In genomic region chr10:50400694-50401093, GRCh38 we compare ENCODE assay signal across 15 cellular contexts.
"Had no signal": no experiment of that assay in that cellular context is flagged by ENCODE, and none has a peak within 500 bp of the region (broad histone marks: within the 10 kb centered on the region; RNA-seq: fewer than 3 reads in every experiment).

No MANE protein-coding gene starts in this region.

- H3K4me3 ChIP-seq: coronary artery, suprapubic skin, upper lobe of left lung had no signal

- DNase-seq: activated B cell treated with CpG ODN at 0.5 μM for 24 hours; activated CD4-positive, alpha-beta T cell treated with anti-CD3 and anti-CD28 coated beads, Interleukin-2, amount 10 ng/mL, durations not matched to agents 7 days and 5 days; activated CD8-positive, alpha-beta memory T cell treated with anti-CD3 and anti-CD28 coated beads for 24 hours; activated naive CD4-positive, alpha-beta T cell treated with Interleukin-2 at 50 U/mL for 16 hours; central memory CD4-positive, alpha-beta T cell; effector memory CD4-positive, alpha-beta T cell; hippocampal formation; nephron progenitor cell; stimulated activated CD4-positive, alpha-beta T cell treated with anti-CD3 and anti-CD28 coated beads, Interleukin-2, amount 100 ng/mL, for 48 hours; stimulated activated naive CD8-positive, alpha-beta T cell treated with anti-CD3 and anti-CD28 coated beads, Interleukin-15, Interleukin-2, amounts not matched to agents 100 U/mL and 50 U/mL, for 24 hours; T-cell had no signal

- H3K4me3 Mint-ChIP-seq: activated B cell treated with CpG ODN at 0.5 μM for 24 hours; activated CD4-positive, alpha-beta T cell treated with anti-CD3 and anti-CD28 coated beads, Interleukin-2, amount 10 ng/mL, durations not matched to agents 7 days and 5 days; memory B cell; nephron progenitor cell; T-cell had no signal

- H3K36me3 ChIP-seq: suprapubic skin, upper lobe of left lung had no signal

- H3K27me3 ChIP-seq: suprapubic skin, upper lobe of left lung had no signal

- H3K9me3 ChIP-seq: suprapubic skin, upper lobe of left lung had no signal

- H3K4me1 Mint-ChIP-seq: nephron progenitor cell had no signal

- H3K27ac Mint-ChIP-seq: activated B cell treated with CpG ODN at 0.5 μM for 24 hours; activated CD4-positive, alpha-beta T cell treated with anti-CD3 and anti-CD28 coated beads, Interleukin-2, amount 10 ng/mL, durations not matched to agents 7 days and 5 days; memory B cell; nephron progenitor cell; T-cell had no signal

- H3K27me3 Mint-ChIP-seq: activated B cell treated with CpG ODN at 0.5 μM for 24 hours; activated CD4-positive, alpha-beta T cell treated with anti-CD3 and anti-CD28 coated beads, Interleukin-2, amount 10 ng/mL, durations not matched to agents 7 days and 5 days; memory B cell; T-cell had no signal

- H3K9me3 Mint-ChIP-seq: activated B cell treated with CpG ODN at 0.5 μM for 24 hours, memory B cell, nephron progenitor cell, T-cell had no signal

- ATAC-seq: stimulated activated naive CD8-positive, alpha-beta T cell treated with anti-CD3 and anti-CD28 coated beads, Interleukin-15, Interleukin-2, amounts not matched to agents 100 U/mL and 50 U/mL, for 24 hours; T-cell had no signal

- H3K27ac ChIP-seq: coronary artery, suprapubic skin, upper lobe of left lung had no signal
